Comparison of ENCODE assay signal across 19 cellular contexts in genomic region chr22:43268261-43268660, GRCh38.
A peak's percentile ranks its signal among the peaks of the same experiment; 100 is the strongest.
DNase-seq lines count a peak whose midpoint lies in the region; ATAC-seq and TF ChIP-seq lines count a peak whose summit lies in the region.
"Had no signal": no experiment of that assay in that cellular context is flagged by ENCODE, and none has a peak within 500 bp of the region (broad histone marks: within the 10 kb centered on the region; RNA-seq: fewer than 3 reads in every experiment).

No MANE protein-coding gene starts in this region.

- H3K36me3 ChIP-seq in BLaER1 treated with 17β-estradiol and CSF1 and Interleukin-3, amounts not matched to agents 10 nM and 100 nM, result no peaks in the 10 kb centered on the region
- H3K36me3 ChIP-seq in neural progenitor cell, result no peaks in the 10 kb centered on the region

- H3K4me3 Mint-ChIP-seq in activated T-helper 17 cell treated with anti-CD3 and anti-CD28 coated beads, Interleukin-2, amount 50 U/mL, for 72 hours, result no peak overlapping the region
- peak overlapping the region; percentile 39 for H3K4me3 Mint-ChIP-seq in neural progenitor cell
- H3K4me3 Mint-ChIP-seq: CD8-positive, alpha-beta T cell; H9; IgD-negative memory B cell had no signal

- no peaks in the 10 kb centered on the region for H3K36me3 Mint-ChIP-seq in activated T-helper 17 cell treated with anti-CD3 and anti-CD28 coated beads, Interleukin-2, amount 50 U/mL, for 72 hours (ENCODE audit: low read depth)
- no peaks in the 10 kb centered on the region for H3K36me3 Mint-ChIP-seq in neural progenitor cell
- H3K36me3 Mint-ChIP-seq: CD8-positive, alpha-beta T cell; IgD-negative memory B cell had no signal

- peaks cover 17 to 67% (median 52%) of the 10 kb centered on the region in 10 experiments for H3K4me1 ChIP-seq in BLaER1 treated with 17β-estradiol and CSF1 and Interleukin-3, amounts not matched to agents 10 nM and 100 nM
- H3K4me1 ChIP-seq in neural progenitor cell, result peaks cover 5% of the 10 kb centered on the region

- DNase-seq in NCI-H82 treated with DMSO at 0.1 percent for 48 hours (lab: John Stamatoyannopoulos, UW; ENCODE audit: unreplicated experiment) (peak; percentile 39), neural progenitor cell (ENCODE audit: low spot score) (no peak), retina (no peak), mucosa of gallbladder (ENCODE audit: low spot score) (no peak), iPS-NIHi7 (ENCODE audit: extremely low spot score) (no peak), NCI-H128 (lab: John Stamatoyannopoulos, UW; ENCODE audit: unreplicated experiment) (no peak)
- DNase-seq: ACHN; Calu3; CD8-positive, alpha-beta T cell; DMS 273 treated with DMSO at 0.1 percent for 48 hours; DMS53; DND-41; EL; H9 had no signal

- H3K9ac ChIP-seq in BLaER1 treated with 17β-estradiol and CSF1 and Interleukin-3, amounts not matched to agents 10 nM and 100 nM, result no peak overlapping the region
- H3K9ac ChIP-seq in neural progenitor cell, result no peak overlapping the region

- no peaks in the 10 kb centered on the region for H3K79me2 ChIP-seq in neural progenitor cell (ENCODE audit: low read depth)

- no peaks in the 10 kb centered on the region for H3K9me3 Mint-ChIP-seq in activated T-helper 17 cell treated with anti-CD3 and anti-CD28 coated beads, Interleukin-2, amount 50 U/mL, for 72 hours
- H3K9me3 Mint-ChIP-seq in neural progenitor cell, result no peaks in the 10 kb centered on the region
- H3K9me3 Mint-ChIP-seq: CD8-positive, alpha-beta T cell; H9; IgD-negative memory B cell had no signal

- H3K4me1 Mint-ChIP-seq in activated T-helper 17 cell treated with anti-CD3 and anti-CD28 coated beads, Interleukin-2, amount 50 U/mL, for 72 hours, result peaks cover 14% of the 10 kb centered on the region
- peaks cover 79% of the 10 kb centered on the region for H3K4me1 Mint-ChIP-seq in neural progenitor cell

- H3K27me3 Mint-ChIP-seq in activated T-helper 17 cell treated with anti-CD3 and anti-CD28 coated beads, Interleukin-2, amount 50 U/mL, for 72 hours, result no peaks in the 10 kb centered on the region
- H3K27me3 Mint-ChIP-seq in neural progenitor cell (ENCODE audit: insufficient read depth, low read depth), result peaks cover 22% of the 10 kb centered on the region

- peaks cover 0 to 36% (median 0%) of the 10 kb centered on the region in 11 experiments; a peak in 5 of 22 replicates for H4K20me1 ChIP-seq in BLaER1 treated with 17β-estradiol and CSF1 and Interleukin-3, amounts not matched to agents 10 nM and 100 nM
- H4K20me1 ChIP-seq in neural progenitor cell (ENCODE audit: low read depth), result peaks cover 44% of the 10 kb centered on the region

- no peaks in the 10 kb centered on the region for H3K9me3 ChIP-seq in BLaER1 treated with 17β-estradiol and CSF1 and Interleukin-3, amounts not matched to agents 10 nM and 100 nM (replicated peaks in 1 of 11)
- H3K9me3 ChIP-seq in neural progenitor cell (ENCODE audit: low read depth), result no peaks in the 10 kb centered on the region

- H3F3A ChIP-seq in neural progenitor cell (ENCODE audit: low read depth), result peaks cover 8% of the 10 kb centered on the region

- no peak overlapping the region for H3K27ac ChIP-seq in BLaER1 treated with 17β-estradiol and CSF1 and Interleukin-3, amounts not matched to agents 10 nM and 100 nM
- no peak overlapping the region for H3K27ac ChIP-seq in neural progenitor cell

- H2AFZ ChIP-seq in neural progenitor cell (replicated peaks), result no peak overlapping the region

- peak overlapping the region in 7 of 11 experiments; percentile 88 to 98 (median 96); a peak in 9 of 22 replicates for H3K4me2 ChIP-seq in BLaER1 treated with 17β-estradiol and CSF1 and Interleukin-3, amounts not matched to agents 10 nM and 100 nM
- no peak overlapping the region for H3K4me2 ChIP-seq in neural progenitor cell

- H3K27ac Mint-ChIP-seq in activated T-helper 17 cell treated with anti-CD3 and anti-CD28 coated beads, Interleukin-2, amount 50 U/mL, for 72 hours, result peak overlapping the region; percentile 25
- H3K27ac Mint-ChIP-seq in neural progenitor cell, result peak overlapping the region; percentile 99
- H3K27ac Mint-ChIP-seq: CD8-positive, alpha-beta T cell; IgD-negative memory B cell had no signal

- no peak overlapping the region for H3K4me3 ChIP-seq in BLaER1 treated with 17β-estradiol and CSF1 and Interleukin-3, amounts not matched to agents 10 nM and 100 nM
- no peak overlapping the region for H3K4me3 ChIP-seq in neural progenitor cell
- H3K4me3 ChIP-seq: GM12878 had no signal

- no peak for ATAC-seq in activated T-helper 17 cell treated with anti-CD3 and anti-CD28 coated beads, Interleukin-2, amount 50 U/mL, for 72 hours (replicated peaks)
- ATAC-seq: CD8-positive, alpha-beta T cell; GM12878; HepG2 had no signal

- no peak for TF ChIP-seq CTCF in neural progenitor cell (IDR thresholded peaks at IDR 0.05)

- H3K27me3 ChIP-seq in BLaER1 treated with 17β-estradiol and CSF1 and Interleukin-3, amounts not matched to agents 10 nM and 100 nM, result peaks cover 0 to 15% (median 0%) of the 10 kb centered on the region in 11 experiments; a peak in 3 of 22 replicates
- H3K27me3 ChIP-seq in neural progenitor cell, result no peaks in the 10 kb centered on the region
